ENCODE assay signal across 11 cellular contexts in genomic region chr3:183553263-183554026, GRCh38. TPM values are rescaled to one million over a fixed set of nuclear protein-coding genes. Genes with fewer than 3 reads are reported as not detected.
DNase-seq lines count a peak whose midpoint lies in the region; ATAC-seq and TF ChIP-seq lines count a peak whose summit lies in the region.
"Had no signal": no experiment of that assay in that cellular context is flagged by ENCODE, and none has a peak within 500 bp of the region (broad histone marks: within the 10 kb centered on the region; RNA-seq: fewer than 3 reads in every experiment).

No MANE protein-coding gene starts in this region.

- H3K4me1 ChIP-seq in lower lobe of right lung (peaks cover 16% of the 10 kb centered on the region), transverse colon (peaks cover 0 to 5% (median 0%) of the 10 kb centered on the region in 4 donors)

- H3K9me3 Mint-ChIP-seq in activated CD4-positive, alpha-beta memory T cell treated with anti-CD3 and anti-CD28 coated beads for 36 hours, result no peaks in the 10 kb centered on the region

- intact Hi-C loops in cardiac septum (cut with DNase I) (no loop called here), Right ventricle myocardium inferior (cut with DNase I) (no loop called here), lower lobe of right lung (cut with DNase I) (no loop called here), transverse colon (cut with DNase I; ENCODE audit: low total_unique reads) (no loop called here)
- intact Hi-C loops in activated CD4-positive, alpha-beta memory T cell treated with anti-CD3 and anti-CD28 coated beads for 36 hours (cut with micrococcal nuclease), result loop anchor here (1.0 to 2.0 kb wide), 5 partner anchors 26 to 267 kb away; no protein-coding TSS in a partner anchor

- peak overlapping the region; percentile 20 for H3K27ac ChIP-seq in lower lobe of right lung
- H3K27ac ChIP-seq in transverse colon, result peak overlapping the region; percentile 36 to 75 (median 59)

- TF ChIP-seq EP300 in transverse colon (IDR thresholded peaks at IDR 0.05; ENCODE audit: low read depth), result no peak

- CTCF ChIA-PET in activated CD4-positive, alpha-beta memory T cell treated with anti-CD3 and anti-CD28 coated beads for 36 hours (lab: Charles Lee), result interaction anchor here (1.4 kb wide), 1 partner anchor 123 kb away, joined by 3 read pairs; no protein-coding TSS in a partner anchor

- H3K9me3 ChIP-seq in lower lobe of right lung, result no peaks in the 10 kb centered on the region
- H3K9me3 ChIP-seq in transverse colon, result no peaks in the 10 kb centered on the region
- H3K9me3 ChIP-seq: BE2C had no signal

- H3K36me3 ChIP-seq in lower lobe of right lung, result no peaks in the 10 kb centered on the region
- no peaks in the 10 kb centered on the region for H3K36me3 ChIP-seq in transverse colon
- H3K36me3 ChIP-seq: BE2C had no signal

- peak overlapping the region; percentile 100 for H3K4me3 Mint-ChIP-seq in activated CD4-positive, alpha-beta memory T cell treated with anti-CD3 and anti-CD28 coated beads for 36 hours

- H3K27ac Mint-ChIP-seq in activated CD4-positive, alpha-beta memory T cell treated with anti-CD3 and anti-CD28 coated beads for 36 hours, result peak overlapping the region; percentile 99

- no peak for TF ChIP-seq POLR2A in transverse colon (IDR thresholded peaks at IDR 0.05)

- H3K4me1 Mint-ChIP-seq in activated CD4-positive, alpha-beta memory T cell treated with anti-CD3 and anti-CD28 coated beads for 36 hours (ENCODE audit: low read depth), result peaks cover 65% of the 10 kb centered on the region

- 50 to 64% methylated on average over 2 to 10 of the region's 10 CpGs for WGBS in transverse colon (ENCODE audit: low coverage in 1 of 2), 2 donors

- H3K27me3 Mint-ChIP-seq in activated CD4-positive, alpha-beta memory T cell treated with anti-CD3 and anti-CD28 coated beads for 36 hours, result no peaks in the 10 kb centered on the region

- ATAC-seq in Right ventricle myocardium inferior, result no peak
- no peak for ATAC-seq in lower lobe of right lung
- ATAC-seq in GM19023 (IDR thresholded peaks at IDR 0.05; ENCODE audit: unreplicated experiment), result no peak

- no peak for TF ChIP-seq CTCF in lower lobe of right lung (IDR thresholded peaks at IDR 0.05)
- no peak for TF ChIP-seq CTCF in transverse colon (IDR thresholded peaks at IDR 0.05)

- in situ Hi-C loops in transverse colon (cut with MboI; ENCODE audit: low pct_ligation_motif_present in 1 of 4, low pct_unique_long_range_greater_than_20kb in 1 of 4, low sequenced_read_pairs in 3 of 4), result no loop called here

- DNase-seq in cardiac septum (ENCODE audit: low spot score), result peak; percentile 73
- no peak for DNase-seq in Right ventricle myocardium inferior (ENCODE audit: missing footprints)
- DNase-seq in activated CD4-positive, alpha-beta memory T cell treated with anti-CD3 and anti-CD28 coated beads for 36 hours, result no peak
- no peak for DNase-seq in lower lobe of right lung
- DNase-seq in transverse colon, result no peak
- no peak for DNase-seq in HPDE6-E6E7 (ENCODE audit: extremely low spot score)
- no peak for DNase-seq in stimulated activated CD4-positive, alpha-beta T cell treated with anti-CD3 and anti-CD28 coated beads, Interleukin-15, amount 100 ng/mL, for 24 hours
- DNase-seq: BE2C, NCI-H2081 treated with DMSO at 0.1 percent for 48 hours had no signal

- peaks cover 37% of the 10 kb centered on the region for H3K36me3 Mint-ChIP-seq in activated CD4-positive, alpha-beta memory T cell treated with anti-CD3 and anti-CD28 coated beads for 36 hours

- POLR2A ChIA-PET in activated CD4-positive, alpha-beta memory T cell treated with anti-CD3 and anti-CD28 coated beads for 36 hours (lab: Charles Lee), result interaction anchor here (1.0 to 4.7 kb wide), 6 partner anchors 12 to 144 kb away, joined by 3 to 45 read pairs (median 6); partner anchors contain the start of genes KLHL24 and YEATS2

- peak overlapping the region; percentile 52 for H3K4me3 ChIP-seq in lower lobe of right lung
- H3K4me3 ChIP-seq in transverse colon, result peak overlapping the region in 1 of 4 donors; percentile 39

- H3K27me3 ChIP-seq in lower lobe of right lung (ENCODE audit: low read depth), result no peaks in the 10 kb centered on the region
- H3K27me3 ChIP-seq in transverse colon, result no peaks in the 10 kb centered on the region
- H3K27me3 ChIP-seq: BE2C had no signal

RNA-seq across cellular contexts. Expression of gene KLHL6, which starts 2.1 kb away (rescaled TPM):
- 2.2 TPM for total RNA-seq in cardiac septum
- 0.97 TPM for total RNA-seq in Right ventricle myocardium inferior
- total RNA-seq in activated CD4-positive, alpha-beta memory T cell treated with anti-CD3 and anti-CD28 coated beads for 36 hours, result 10 to 100 TPM; 63.5 to 65.2 TPM
- 36.7 TPM for total RNA-seq in lower lobe of right lung
- total RNA-seq in transverse colon, result 10 to 100 TPM in 1 of 4 donors, 1 to 10 TPM in 2, under 1 TPM in 1; 0.60 to 17.0 (median 2.7) TPM
- total RNA-seq: myocyte had no signal
